Comparison of ENCODE assay signal across 15 cellular contexts in the genomic region with DNA sequence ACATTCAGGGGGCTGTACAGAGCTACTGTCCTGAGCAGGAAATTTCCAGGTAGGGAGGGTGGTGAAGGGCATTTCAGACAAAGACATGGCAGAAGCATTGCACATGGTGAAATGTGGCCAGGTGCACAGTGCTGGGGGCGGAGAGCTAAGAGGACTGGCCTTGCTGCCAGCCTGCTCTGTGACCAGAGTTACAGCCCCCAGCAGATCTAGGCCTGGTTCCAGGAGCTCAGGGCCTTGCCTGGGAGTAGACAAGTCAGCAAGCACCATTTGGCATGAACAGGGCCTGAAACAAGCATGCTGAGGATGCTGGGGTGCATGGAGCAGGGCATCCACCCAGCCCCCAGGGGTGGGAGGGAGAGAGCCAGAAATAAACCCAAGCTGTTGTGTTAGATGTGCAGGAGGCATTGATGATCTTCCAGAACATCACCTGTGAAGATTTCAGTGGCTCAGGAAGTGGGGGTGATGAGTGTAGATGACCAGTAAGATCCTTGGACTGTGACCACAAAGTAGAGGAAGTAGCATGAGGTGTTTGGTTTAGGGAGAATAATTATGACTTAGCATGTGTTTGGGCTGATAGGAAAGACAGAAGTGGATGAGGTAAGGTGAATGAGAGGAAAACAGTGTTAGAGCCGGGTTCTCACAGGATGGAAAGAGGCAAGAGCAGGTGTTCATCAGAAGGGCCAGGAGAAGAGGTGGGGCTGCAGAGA.
DNase-seq lines count a peak whose midpoint lies in the region; ATAC-seq lines count a peak whose summit lies in the region.
"Had no signal": no experiment of that assay in that cellular context is flagged by ENCODE, and none has a peak within 500 bp of the region (broad histone marks: within the 10 kb centered on the region; RNA-seq: fewer than 3 reads in every experiment).

No MANE protein-coding gene starts in this region.

- no peak for ATAC-seq in naive thymus-derived CD8-positive, alpha-beta T cell
- ATAC-seq in HG03439 (IDR thresholded peaks at IDR 0.05; ENCODE audit: unreplicated experiment) = no peak

- H3K9me3 Mint-ChIP-seq in activated CD4-positive, alpha-beta T cell treated with anti-CD3 and anti-CD28 coated beads, Interleukin-2, amount 10 ng/mL, durations not matched to agents 24 days and 14 days = no peaks in the 10 kb centered on the region
- no peaks in the 10 kb centered on the region for H3K9me3 Mint-ChIP-seq in activated CD4-positive, alpha-beta memory T cell treated with anti-CD3 and anti-CD28 coated beads for 36 hours
- no peaks in the 10 kb centered on the region for H3K9me3 Mint-ChIP-seq in naive thymus-derived CD8-positive, alpha-beta T cell
- H3K9me3 Mint-ChIP-seq: brain had no signal

- intact Hi-C loops in activated CD4-positive, alpha-beta T cell treated with anti-CD3 and anti-CD28 coated beads, Interleukin-2, amount 10 ng/mL, durations not matched to agents 24 days and 14 days (cut with micrococcal nuclease) = no loop called here
- intact Hi-C loops in activated CD4-positive, alpha-beta memory T cell treated with anti-CD3 and anti-CD28 coated beads for 36 hours (cut with micrococcal nuclease) = no loop called here

- no peaks in the 10 kb centered on the region for H3K27me3 Mint-ChIP-seq in activated CD4-positive, alpha-beta T cell treated with anti-CD3 and anti-CD28 coated beads, Interleukin-2, amount 10 ng/mL, durations not matched to agents 24 days and 14 days
- H3K27me3 Mint-ChIP-seq in activated CD4-positive, alpha-beta memory T cell treated with anti-CD3 and anti-CD28 coated beads for 36 hours = no peaks in the 10 kb centered on the region
- no peaks in the 10 kb centered on the region for H3K27me3 Mint-ChIP-seq in naive thymus-derived CD8-positive, alpha-beta T cell
- H3K27me3 Mint-ChIP-seq: brain had no signal

- peak overlapping the region; percentile 13 for H3K4me3 Mint-ChIP-seq in activated CD4-positive, alpha-beta T cell treated with anti-CD3 and anti-CD28 coated beads, Interleukin-2, amount 10 ng/mL, durations not matched to agents 24 days and 14 days
- no peak overlapping the region for H3K4me3 Mint-ChIP-seq in activated CD4-positive, alpha-beta memory T cell treated with anti-CD3 and anti-CD28 coated beads for 36 hours
- H3K4me3 Mint-ChIP-seq in naive thymus-derived CD8-positive, alpha-beta T cell = peak overlapping the region in 3 of 10 donors; percentile 6 to 59 (median 19)
- H3K4me3 Mint-ChIP-seq: brain had no signal

- peak; percentile 57 for DNase-seq in activated CD4-positive, alpha-beta T cell treated with anti-CD3 and anti-CD28 coated beads, Interleukin-2, amount 10 ng/mL, durations not matched to agents 24 days and 14 days
- no peak for DNase-seq in activated CD4-positive, alpha-beta T cell treated with anti-CD3 and anti-CD28 coated beads, Interleukin-2, amount 50 U/mL, for 1 hour
- DNase-seq in HT1080 (ENCODE audit: low read depth) = peak; percentile 29
- no peak for DNase-seq in activated CD4-positive, alpha-beta memory T cell treated with anti-CD3 and anti-CD28 coated beads for 36 hours
- DNase-seq in naive thymus-derived CD8-positive, alpha-beta T cell = no peak
- DNase-seq in DMS153 treated with DMSO at 0.1 percent for 48 hours (lab: John Stamatoyannopoulos, UW; ENCODE audit: unreplicated experiment) = no peak
- no peak for DNase-seq in NCI-H1436 (lab: John Stamatoyannopoulos, UW)
- DNase-seq: activated T-cell treated with anti-CD3 and anti-CD28 coated beads for 4 hours; kidney; MG63; NCI-H345; retina; stimulated activated CD4-positive, alpha-beta T cell treated with anti-CD3 and anti-CD28 coated beads, Interleukin-2, amount 100 ng/mL, for 24 hours had no signal

- POLR2A ChIA-PET in activated CD4-positive, alpha-beta memory T cell treated with anti-CD3 and anti-CD28 coated beads for 36 hours (lab: Charles Lee) = no interaction called here
- POLR2A ChIA-PET in naive thymus-derived CD8-positive, alpha-beta T cell (lab: Charles Lee) = no interaction called here

- peaks cover 63% of the 10 kb centered on the region for H3K4me1 Mint-ChIP-seq in activated CD4-positive, alpha-beta T cell treated with anti-CD3 and anti-CD28 coated beads, Interleukin-2, amount 10 ng/mL, durations not matched to agents 24 days and 14 days
- peaks cover 43% of the 10 kb centered on the region for H3K4me1 Mint-ChIP-seq in activated CD4-positive, alpha-beta memory T cell treated with anti-CD3 and anti-CD28 coated beads for 36 hours (ENCODE audit: low read depth)
- H3K4me1 Mint-ChIP-seq in naive thymus-derived CD8-positive, alpha-beta T cell = peaks cover 32 to 72% (median 49%) of the 10 kb centered on the region in 4 donors
- H3K4me1 Mint-ChIP-seq: brain had no signal

- peaks cover 75% of the 10 kb centered on the region for H3K36me3 Mint-ChIP-seq in activated CD4-positive, alpha-beta T cell treated with anti-CD3 and anti-CD28 coated beads, Interleukin-2, amount 10 ng/mL, durations not matched to agents 24 days and 14 days (ENCODE audit: low read depth)
- H3K36me3 Mint-ChIP-seq in activated CD4-positive, alpha-beta memory T cell treated with anti-CD3 and anti-CD28 coated beads for 36 hours = peaks cover 23% of the 10 kb centered on the region
- peaks cover 4 to 92% (median 27%) of the 10 kb centered on the region in 3 donors for H3K36me3 Mint-ChIP-seq in naive thymus-derived CD8-positive, alpha-beta T cell

- peak overlapping the region; percentile 43 for H3K27ac Mint-ChIP-seq in activated CD4-positive, alpha-beta T cell treated with anti-CD3 and anti-CD28 coated beads, Interleukin-2, amount 10 ng/mL, durations not matched to agents 24 days and 14 days
- H3K27ac Mint-ChIP-seq in activated CD4-positive, alpha-beta memory T cell treated with anti-CD3 and anti-CD28 coated beads for 36 hours = peak overlapping the region; percentile 50
- peak overlapping the region; percentile 36 to 84 (median 66) for H3K27ac Mint-ChIP-seq in naive thymus-derived CD8-positive, alpha-beta T cell

- CTCF ChIA-PET in activated CD4-positive, alpha-beta memory T cell treated with anti-CD3 and anti-CD28 coated beads for 36 hours (lab: Charles Lee) = interaction anchor here (0.9 kb wide), 1 partner anchor 22 kb away, joined by 3 read pairs; no protein-coding TSS in a partner anchor

Comparison
In these comparisons a context has a peak if more than half of its experiments do, and no peak if none do; other contexts are left out.
1. DNase-seq: peak in activated CD4-positive, alpha-beta T cell treated with anti-CD3 and anti-CD28 coated beads, Interleukin-2, amount 10 ng/mL, durations not matched to agents 24 days and 14 days (single experiment) and HT1080 (single experiment); none in activated CD4-positive, alpha-beta T cell treated with anti-CD3 and anti-CD28 coated beads, Interleukin-2, amount 50 U/mL, for 1 hour (single experiment), activated CD4-positive, alpha-beta memory T cell treated with anti-CD3 and anti-CD28 coated beads for 36 hours (single experiment), naive thymus-derived CD8-positive, alpha-beta T cell (0 of 10), DMS153 treated with DMSO at 0.1 percent for 48 hours (single experiment) and NCI-H1436 (single experiment).
2. Peak in every context shown above with its lines, with median percentiles within 50 percentile points of each other: H3K27ac Mint-ChIP-seq.